In genomic region chr11:59247535-59248227, GRCh38 we compare ENCODE assay signal across 15 cellular contexts. TPM values are rescaled to one million over a fixed set of nuclear protein-coding genes. Genes with fewer than 3 reads are reported as not detected.
DNase-seq lines count a peak whose midpoint lies in the region; FAIRE-seq and TF ChIP-seq lines count a peak whose summit lies in the region.
"Had no signal": no experiment of that assay in that cellular context is flagged by ENCODE, and none has a peak within 500 bp of the region (broad histone marks: within the 10 kb centered on the region; RNA-seq: fewer than 3 reads in every experiment).

No MANE protein-coding gene starts in this region.

- H3K27me3 Mint-ChIP-seq in activated naive CD4-positive, alpha-beta T cell treated with anti-CD3 and anti-CD28 coated beads, Interleukin-2, amount 10 ng/mL, durations not matched to agents 7 days and 5 days, result peaks cover 8% of the 10 kb centered on the region
- H3K27me3 Mint-ChIP-seq: activated naive CD8-positive, alpha-beta T cell treated with anti-CD3 and anti-CD28 coated beads, Interleukin-2, amount 50 U/mL, for 24 hours had no signal

- DNase-seq in activated naive CD4-positive, alpha-beta T cell treated with anti-CD3 and anti-CD28 coated beads, Interleukin-2, amount 10 ng/mL, durations not matched to agents 7 days and 5 days, result peak; percentile 59
- no peak for DNase-seq in activated naive CD4-positive, alpha-beta T cell treated with Interleukin-2 at 50 U/mL for 16 hours
- DNase-seq in PC-9 (peak; percentile 56 to 95), fibroblast of peridontal ligament (ENCODE audit: extremely low read depth) (peak; percentile 89), thyroid gland (peak; percentile 55 to 64), NCI-H2196 treated with DMSO at 0.1 percent for 48 hours (lab: John Stamatoyannopoulos, UW; ENCODE audit: unreplicated experiment) (no peak), GM12891 (ENCODE audit: insufficient read length, low spot score) (no peak), activated gamma-delta T cell treated with Interleukin-2 at 50 U/mL for 16 hours (no peak)
- DNase-seq: activated naive CD8-positive, alpha-beta T cell treated with anti-CD3 and anti-CD28 coated beads, Interleukin-2, amount 50 U/mL, for 24 hours; BE2C; foreskin melanocyte; NCI-H524 had no signal

- peaks cover 17% of the 10 kb centered on the region; the same call in 1 of the 2 replicates for H3F3A ChIP-seq in PC-9 (ENCODE audit: insufficient read depth, low read depth)

- H3K27ac Mint-ChIP-seq in activated naive CD4-positive, alpha-beta T cell treated with anti-CD3 and anti-CD28 coated beads, Interleukin-2, amount 10 ng/mL, durations not matched to agents 7 days and 5 days, result peak overlapping the region; percentile 73
- H3K27ac Mint-ChIP-seq: activated naive CD8-positive, alpha-beta T cell treated with anti-CD3 and anti-CD28 coated beads, Interleukin-2, amount 50 U/mL, for 24 hours; nephron had no signal

- no peak overlapping the region for H3K4me3 Mint-ChIP-seq in activated naive CD4-positive, alpha-beta T cell treated with anti-CD3 and anti-CD28 coated beads, Interleukin-2, amount 10 ng/mL, durations not matched to agents 7 days and 5 days
- H3K4me3 Mint-ChIP-seq: activated naive CD8-positive, alpha-beta T cell treated with anti-CD3 and anti-CD28 coated beads, Interleukin-2, amount 50 U/mL, for 24 hours; nephron had no signal

- no peaks in the 10 kb centered on the region for H3K36me3 Mint-ChIP-seq in activated naive CD4-positive, alpha-beta T cell treated with anti-CD3 and anti-CD28 coated beads, Interleukin-2, amount 10 ng/mL, durations not matched to agents 7 days and 5 days

- peaks cover 3% of the 10 kb centered on the region for H3K9me3 Mint-ChIP-seq in activated naive CD4-positive, alpha-beta T cell treated with anti-CD3 and anti-CD28 coated beads, Interleukin-2, amount 10 ng/mL, durations not matched to agents 7 days and 5 days
- H3K9me3 Mint-ChIP-seq: activated naive CD8-positive, alpha-beta T cell treated with anti-CD3 and anti-CD28 coated beads, Interleukin-2, amount 50 U/mL, for 24 hours; nephron had no signal

- H2AFZ ChIP-seq in PC-9, result no peak overlapping the region

- CTCF ChIA-PET in activated naive CD4-positive, alpha-beta T cell treated with anti-CD3 and anti-CD28 coated beads, Interleukin-2, amount 10 ng/mL, durations not matched to agents 7 days and 5 days (lab: Charles Lee), result interaction anchor here (1.1 kb wide), 1 partner anchor 76 kb away, joined by 3 read pairs; the partner anchor contains the start of gene DTX4
- CTCF ChIA-PET in PC-9 (lab: Charles Lee), result interaction anchor here (0.5 to 0.7 kb wide), 2 partner anchors 19 to 506 kb away, joined by 3 to 5 read pairs; no protein-coding TSS in a partner anchor

- TF ChIP-seq CTCF in PC-9 (conservative IDR thresholded peaks at IDR 0.05), result no peak
- no peak for TF ChIP-seq CTCF in thyroid gland (IDR thresholded peaks at IDR 0.05)

- no peak for FAIRE-seq in GM12891 (lab: Jason Lieb, UNC)
- FAIRE-seq: H54 had no signal

- H3K4me3 ChIP-seq in PC-9 (no peak overlapping the region), thyroid gland (replicated peaks in 1 of 3) (no peak overlapping the region)
- H3K4me3 ChIP-seq: vagina had no signal

- no peaks in the 10 kb centered on the region for H3K79me2 ChIP-seq in PC-9 (ENCODE audit: low read depth)

- no TSS peak for BruUV-seq in PC-9 (replicated peaks; lab: Mats Ljungman, UMichigan)

- intact Hi-C loops in PC-9 (cut with micrococcal nuclease; ENCODE audit: unreplicated experiment) (no loop called here), thyroid gland (cut with DNase I) (no loop called here)

- WGBS in thyroid gland, 2 donors, result 3 to 5% methylated on average over 2 of the region's 2 CpGs

- H3K4me1 Mint-ChIP-seq in activated naive CD4-positive, alpha-beta T cell treated with anti-CD3 and anti-CD28 coated beads, Interleukin-2, amount 10 ng/mL, durations not matched to agents 7 days and 5 days, result peaks cover 25% of the 10 kb centered on the region
- H3K4me1 Mint-ChIP-seq: nephron had no signal

- H3K27me3 ChIP-seq in PC-9 (ENCODE audit: insufficient read depth, low read depth) (no peaks in the 10 kb centered on the region), thyroid gland (no peaks in the 10 kb centered on the region)
- H3K27me3 ChIP-seq: BE2C, vagina had no signal

- H3K4me2 ChIP-seq in PC-9, result peak overlapping the region; percentile 5

- H3K36me3 ChIP-seq in PC-9 (ENCODE audit: low read depth) (no peaks in the 10 kb centered on the region), thyroid gland (no peaks in the 10 kb centered on the region)
- H3K36me3 ChIP-seq: BE2C, vagina had no signal

- H3K27ac ChIP-seq in PC-9, result peak overlapping the region; percentile 33
- peak overlapping the region; percentile 47 to 57 (median 57) for H3K27ac ChIP-seq in thyroid gland
- H3K27ac ChIP-seq: vagina had no signal

- POLR2A ChIA-PET in PC-9 (lab: Charles Lee; ENCODE audit: unreplicated experiment), result no interaction called here

- H4K20me1 ChIP-seq in PC-9 (ENCODE audit: insufficient read depth), result no peaks in the 10 kb centered on the region

- no peaks in the 10 kb centered on the region for H3K9me2 ChIP-seq in PC-9 (ENCODE audit: insufficient read depth)

- H3K9me3 ChIP-seq in PC-9 (ENCODE audit: insufficient read depth, low read depth) (no peaks in the 10 kb centered on the region), thyroid gland (no peaks in the 10 kb centered on the region)
- H3K9me3 ChIP-seq: BE2C, vagina had no signal

- peaks cover 20% of the 10 kb centered on the region for H3K4me1 ChIP-seq in PC-9 (replicated peaks; ENCODE audit: insufficient read depth)
- H3K4me1 ChIP-seq in thyroid gland, result peaks cover 22 to 30% of the 10 kb centered on the region in 2 donors
- H3K4me1 ChIP-seq: BE2C, vagina had no signal

- TF ChIP-seq POLR2A in thyroid gland (IDR thresholded peaks at IDR 0.05) (no peak), GM12891 (IDR thresholded peaks at IDR 0.05; ENCODE audit: low read depth, low read length) (no peak)

TF ChIP-seq in GM12891, 5 proteins besides CTCF, POLR2A, EP300 and RAD21:
- TF ChIP-seq POU2F2 (IDR thresholded peaks at IDR 0.05; ENCODE audit: low read depth, low read length), result no peak
- no peak for TF ChIP-seq TAF1 (IDR thresholded peaks at IDR 0.05; ENCODE audit: low read depth, low read length)
- no peak for TF ChIP-seq POLR2AphosphoS5 (IDR thresholded peaks at IDR 0.05; ENCODE audit: low read depth, low read length)
- no peak for TF ChIP-seq PAX5 (IDR thresholded peaks at IDR 0.05; ENCODE audit: insufficient read depth, low read length, severe bottlenecking)
- TF ChIP-seq SPI1 (IDR thresholded peaks at IDR 0.05; ENCODE audit: low read depth, low read length), result no peak
TF ChIP-seq in GM12891: peak in this region for 0.

RNA-seq across cellular contexts. Expression of gene MPEG1, which starts 35.0 kb away (rescaled TPM):
- total RNA-seq in PC-9 (2021), result not detected in 2 replicates
- total RNA-seq in thyroid gland, result 10 to 100 TPM in 3 of 4 donors, 1 to 10 TPM in 1; 5.8 to 16.3 (median 11.5) TPM
- polyA plus RNA-seq in GM12891 (2012; ENCODE audit: low read depth, missing spikeins), result 12.9 TPM

Comparison
In these comparisons a context has a peak if more than half of its experiments do, and no peak if none do; other contexts are left out.
1. DNase-seq: peak in activated naive CD4-positive, alpha-beta T cell treated with anti-CD3 and anti-CD28 coated beads, Interleukin-2, amount 10 ng/mL, durations not matched to agents 7 days and 5 days (single experiment), PC-9 (2 of 2), fibroblast of peridontal ligament (single experiment) and thyroid gland (2 of 2); none in activated naive CD4-positive, alpha-beta T cell treated with Interleukin-2 at 50 U/mL for 16 hours (single experiment), NCI-H2196 treated with DMSO at 0.1 percent for 48 hours (single experiment), GM12891 (single experiment) and activated gamma-delta T cell treated with Interleukin-2 at 50 U/mL for 16 hours (single experiment).